Comparison of ENCODE assay signal across 17 cellular contexts in the genomic region with DNA sequence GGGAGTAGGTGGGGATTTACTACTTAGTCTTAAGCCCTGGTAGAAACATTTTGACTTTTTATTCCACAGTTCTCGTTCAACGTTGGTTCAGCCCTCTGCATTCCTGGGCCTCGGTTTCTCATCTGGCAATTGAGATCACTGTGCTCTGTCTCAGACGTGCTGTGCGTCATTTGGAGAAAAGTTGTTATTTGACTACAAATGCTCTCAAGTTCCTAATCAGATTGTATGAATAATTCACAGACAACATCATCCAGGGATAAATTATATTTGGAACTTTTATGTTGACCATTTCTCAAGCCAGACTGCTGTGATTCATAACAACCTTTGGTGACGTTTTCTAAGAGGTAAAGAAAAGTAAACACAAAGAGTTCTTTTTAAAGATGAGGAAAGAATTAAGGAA.
A peak's percentile ranks its signal among the peaks of the same experiment; 100 is the strongest.
DNase-seq lines count a peak whose midpoint lies in the region; FAIRE-seq and TF ChIP-seq lines count a peak whose summit lies in the region.
"Had no signal": no experiment of that assay in that cellular context is flagged by ENCODE, and none has a peak within 500 bp of the region (broad histone marks: within the 10 kb centered on the region; RNA-seq: fewer than 3 reads in every experiment).

No MANE protein-coding gene starts in this region.

- intact Hi-C loops in tibial artery (cut with DNase I; ENCODE audit: low total_unique reads) = loop anchor here (10.0 kb wide), 1 partner anchor 48 kb away; no protein-coding TSS in a partner anchor

- H3K4me3 ChIP-seq in bronchial epithelial cell (ENCODE audit: low read depth, low read length) = no peak overlapping the region
- H3K4me3 ChIP-seq in fibroblast of villous mesenchyme (ENCODE audit: low read depth, low read length) = no peak overlapping the region
- H3K4me3 ChIP-seq in tibial artery = no peak overlapping the region
- H3K4me3 ChIP-seq: breast epithelium, right atrium auricular region had no signal

- TF ChIP-seq CTCF in bronchial epithelial cell (IDR thresholded peaks at IDR 0.05; ENCODE audit: insufficient read depth, low read length, severe bottlenecking) = no peak
- TF ChIP-seq CTCF in fibroblast of villous mesenchyme (IDR thresholded peaks at IDR 0.05; ENCODE audit: insufficient read depth, low read depth, low read length) = no peak
- TF ChIP-seq CTCF in tibial artery (IDR thresholded peaks at IDR 0.05) = no peak

- DNase-seq in GM03348 (ENCODE audit: low spot score) (peak; percentile 31), bronchial epithelial cell (ENCODE audit: low read depth) (peak; percentile 66), fibroblast of villous mesenchyme (ENCODE audit: low read depth) (peak; percentile 91), tibial artery (peak in 1 of 2 donors; percentile 77), DMS153 treated with DMSO at 0.1 percent for 48 hours (lab: John Stamatoyannopoulos, UW; ENCODE audit: unreplicated experiment) (no peak), ACHN (no peak)
- DNase-seq in activated CD4-positive, CD25-positive, alpha-beta regulatory T cell treated with anti-CD3 and anti-CD28 coated beads, Interleukin-2, amount 50 U/mL, for 72 hours = no peak
- DNase-seq: activated CD4-positive, alpha-beta T cell treated with anti-CD3 and anti-CD28 coated beads for 36 hours; AML-193; dermis blood vessel endothelial cell; naive B cell; NCI-H2171 treated with DMSO at 0.1 percent for 48 hours; NCI-H774; SHP77; T-cell had no signal

- no peaks in the 10 kb centered on the region for H3K27me3 ChIP-seq in bronchial epithelial cell (ENCODE audit: control insufficient read depth, insufficient read depth, low read length)
- H3K27me3 ChIP-seq in tibial artery = no peaks in the 10 kb centered on the region
- H3K27me3 ChIP-seq: breast epithelium, right atrium auricular region had no signal

- H3K4me1 ChIP-seq in tibial artery = peaks cover 0 to 40% (median 10%) of the 10 kb centered on the region in 4 donors
- H3K4me1 ChIP-seq: breast epithelium, right atrium auricular region had no signal

- peak overlapping the region; percentile 62 to 88 for H3K27ac ChIP-seq in tibial artery
- H3K27ac ChIP-seq: breast epithelium, right atrium auricular region had no signal

- in situ Hi-C loops in ACHN (cut with HindIII; ENCODE audit: low pct_ligation_motif_present, low pct_unique_long_range_greater_than_20kb, low sequenced_read_pairs) = no loop called here

- H3K36me3 ChIP-seq in bronchial epithelial cell (ENCODE audit: control insufficient read depth, insufficient read depth, low read length) (no peaks in the 10 kb centered on the region), tibial artery (no peaks in the 10 kb centered on the region)
- H3K36me3 ChIP-seq: breast epithelium, right atrium auricular region had no signal

- H3K9me3 ChIP-seq in tibial artery = no peaks in the 10 kb centered on the region

- FAIRE-seq in bronchial epithelial cell (lab: Jason Lieb, UNC) = no peak

Comparison
In these comparisons a context has a peak if more than half of its experiments do, and no peak if none do; other contexts are left out.
1. DNase-seq: peak in GM03348 (single experiment), bronchial epithelial cell (single experiment) and fibroblast of villous mesenchyme (single experiment); none in activated CD4-positive, CD25-positive, alpha-beta regulatory T cell treated with anti-CD3 and anti-CD28 coated beads, Interleukin-2, amount 50 U/mL, for 72 hours (single experiment), DMS153 treated with DMSO at 0.1 percent for 48 hours (single experiment) and ACHN (single experiment).